In genomic region chr15:52609593-52609992, GRCh38 we compare ENCODE assay signal across 14 cellular contexts. TPM values are rescaled to one million over a fixed set of nuclear protein-coding genes. Genes with fewer than 3 reads are reported as not detected.
DNase-seq lines count a peak whose midpoint lies in the region; ATAC-seq and TF ChIP-seq lines count a peak whose summit lies in the region.
"Had no signal": no experiment of that assay in that cellular context is flagged by ENCODE, and none has a peak within 500 bp of the region (broad histone marks: within the 10 kb centered on the region; RNA-seq: fewer than 3 reads in every experiment).

No MANE protein-coding gene starts in this region.

- DNase-seq in left lobe of liver (ENCODE audit: low spot score) (no peak), lower lobe of right lung (no peak), upper lobe of right lung (no peak), PC-3 (no peak), GM23248 (no peak)
- DNase-seq: C1 segment of cervical spinal cord; Caco-2; CD4-positive, alpha-beta memory T cell; DMS153; DND-41; H9; HFFc6 had no signal

- no peaks in the 10 kb centered on the region for H3K79me2 ChIP-seq in PC-3 (ENCODE audit: low read length)
- H3K79me2 ChIP-seq in GM23248 (ENCODE audit: insufficient read depth) = no peaks in the 10 kb centered on the region

- CTCF ChIA-PET in PC-3 (lab: Charles Lee) = no interaction called here

- H3K27ac ChIP-seq in lower lobe of right lung = no peak overlapping the region
- H3K27ac ChIP-seq in upper lobe of right lung = no peak overlapping the region
- H3K27ac ChIP-seq in PC-3 (ENCODE audit: low read length) = no peak overlapping the region
- H3K27ac ChIP-seq in GM23248 = no peak overlapping the region

- H3K9ac ChIP-seq in PC-3 (ENCODE audit: low read length) (no peak overlapping the region), GM23248 (no peak overlapping the region)

- H3K4me2 ChIP-seq in PC-3 (ENCODE audit: low read length) (no peak overlapping the region), GM23248 (ENCODE audit: unreplicated experiment) (no peak overlapping the region)
- H3K4me2 ChIP-seq: GM23338 had no signal

- H3K27me3 ChIP-seq in lower lobe of right lung (ENCODE audit: low read depth) (no peaks in the 10 kb centered on the region), upper lobe of right lung (no peaks in the 10 kb centered on the region), PC-3 (ENCODE audit: low read length) (no peaks in the 10 kb centered on the region), GM23248 (replicated peaks; ENCODE audit: insufficient read depth) (no peaks in the 10 kb centered on the region)

- ATAC-seq in left lobe of liver (peak; percentile 48), lower lobe of right lung (peak; percentile 55 to 84), upper lobe of right lung (peak; percentile 70), HG02610 (IDR thresholded peaks at IDR 0.05; ENCODE audit: unreplicated experiment) (no peak), PC-3 (no peak)
- ATAC-seq: GM23338 had no signal

- intact Hi-C loops in lower lobe of right lung (cut with DNase I) = no loop called here
- intact Hi-C loops in upper lobe of right lung (cut with DNase I) = no loop called here
- intact Hi-C loops in PC-3 (cut with micrococcal nuclease) = no loop called here

- POLR2A ChIA-PET in PC-3 (lab: Charles Lee; ENCODE audit: unreplicated experiment) = no interaction called here

- no TSS peak for BruUV-seq in PC-3 (replicated peaks; lab: Mats Ljungman, UMichigan)

- no peak overlapping the region for H2AFZ ChIP-seq in PC-3 (ENCODE audit: low read length)
- H2AFZ ChIP-seq in GM23248 = no peak overlapping the region
- H2AFZ ChIP-seq: GM23338 had no signal

- no peaks in the 10 kb centered on the region for H3F3A ChIP-seq in PC-3 (ENCODE audit: low read length, unreplicated experiment)
- no peaks in the 10 kb centered on the region for H3F3A ChIP-seq in GM23248 (ENCODE audit: insufficient read depth)

- TF ChIP-seq CTCF in lower lobe of right lung (IDR thresholded peaks at IDR 0.05) (no peak), upper lobe of right lung (IDR thresholded peaks at IDR 0.05) (no peak), PC-3 (conservative IDR thresholded peaks at IDR 0.05; ENCODE audit: low read depth, low read length) (no peak)

- H3K4me1 ChIP-seq in lower lobe of right lung = no peaks in the 10 kb centered on the region
- no peaks in the 10 kb centered on the region for H3K4me1 ChIP-seq in upper lobe of right lung
- no peaks in the 10 kb centered on the region for H3K4me1 ChIP-seq in PC-3 (ENCODE audit: insufficient read depth, low read length)
- H3K4me1 ChIP-seq in GM23248 (ENCODE audit: insufficient read depth) = no peaks in the 10 kb centered on the region
- H3K4me1 ChIP-seq: Caco-2 had no signal

- no peaks in the 10 kb centered on the region for H3K9me3 ChIP-seq in lower lobe of right lung
- no peaks in the 10 kb centered on the region for H3K9me3 ChIP-seq in upper lobe of right lung
- no peaks in the 10 kb centered on the region for H3K9me3 ChIP-seq in PC-3 (ENCODE audit: low read length)
- H3K9me3 ChIP-seq in GM23248 (ENCODE audit: low read depth) = no peaks in the 10 kb centered on the region
- H3K9me3 ChIP-seq: Caco-2 had no signal

- H3K4me3 ChIP-seq in lower lobe of right lung (no peak overlapping the region), upper lobe of right lung (no peak overlapping the region), PC-3 (ENCODE audit: low read length) (no peak overlapping the region), GM23248 (no peak overlapping the region)
- H3K4me3 ChIP-seq: GM23338 had no signal

- H4K20me1 ChIP-seq in PC-3 (ENCODE audit: low read length) = no peaks in the 10 kb centered on the region
- no peaks in the 10 kb centered on the region for H4K20me1 ChIP-seq in GM23248 (ENCODE audit: insufficient read depth)

- H3K9me2 ChIP-seq in PC-3 (replicated peaks; ENCODE audit: low read length) = no peaks in the 10 kb centered on the region
- H3K9me2 ChIP-seq in GM23248 (ENCODE audit: insufficient read depth) = no peaks in the 10 kb centered on the region

- in situ Hi-C loops in GM23248 (cut with MboI) = no loop called here

- 83 to 88% methylated on average over 5 of the region's 5 CpGs for WGBS in GM23248 (ENCODE audit: low coverage in 1 of 2, low lambda C conversion rate in 2 of 2, missing lambda C conversion rate in 2 of 2), 2 experiments

- peaks cover 79% of the 10 kb centered on the region for H3K36me3 ChIP-seq in lower lobe of right lung
- H3K36me3 ChIP-seq in upper lobe of right lung = peaks cover 80% of the 10 kb centered on the region
- no peaks in the 10 kb centered on the region for H3K36me3 ChIP-seq in PC-3 (ENCODE audit: low read depth, low read length)
- peaks cover 38% of the 10 kb centered on the region for H3K36me3 ChIP-seq in GM23248 (ENCODE audit: low read depth)

RNA-seq across cellular contexts. Expression of gene ARPP19, which starts 40.8 kb away (rescaled TPM):
- total RNA-seq in left lobe of liver = 42.6 TPM
- 150 TPM for total RNA-seq in lower lobe of right lung
- 156 TPM for total RNA-seq in upper lobe of right lung
- 54.4 and 65.8 TPM in 2 replicates for total RNA-seq in PC-3 (2014; rRNA removed)
- total RNA-seq in GM23248 (2014; rRNA removed; shearing (Covaris generic)) = 89.1 and 122 TPM in 2 replicates
- polyA plus RNA-seq in GM23248 (2016; fragmentation: Nextera tagmentation; extraction: Ambion mirVana) = 68.9 and 70.0 TPM in 2 replicates

Comparison
In these comparisons a context has a peak if more than half of its experiments do, and no peak if none do; other contexts are left out.
1. ATAC-seq: peak in left lobe of liver (single experiment), lower lobe of right lung (2 of 2) and upper lobe of right lung (single experiment); none in HG02610 (single experiment) and PC-3 (single experiment).